ENCODE assay signal across 15 cellular contexts in the genomic region with DNA sequence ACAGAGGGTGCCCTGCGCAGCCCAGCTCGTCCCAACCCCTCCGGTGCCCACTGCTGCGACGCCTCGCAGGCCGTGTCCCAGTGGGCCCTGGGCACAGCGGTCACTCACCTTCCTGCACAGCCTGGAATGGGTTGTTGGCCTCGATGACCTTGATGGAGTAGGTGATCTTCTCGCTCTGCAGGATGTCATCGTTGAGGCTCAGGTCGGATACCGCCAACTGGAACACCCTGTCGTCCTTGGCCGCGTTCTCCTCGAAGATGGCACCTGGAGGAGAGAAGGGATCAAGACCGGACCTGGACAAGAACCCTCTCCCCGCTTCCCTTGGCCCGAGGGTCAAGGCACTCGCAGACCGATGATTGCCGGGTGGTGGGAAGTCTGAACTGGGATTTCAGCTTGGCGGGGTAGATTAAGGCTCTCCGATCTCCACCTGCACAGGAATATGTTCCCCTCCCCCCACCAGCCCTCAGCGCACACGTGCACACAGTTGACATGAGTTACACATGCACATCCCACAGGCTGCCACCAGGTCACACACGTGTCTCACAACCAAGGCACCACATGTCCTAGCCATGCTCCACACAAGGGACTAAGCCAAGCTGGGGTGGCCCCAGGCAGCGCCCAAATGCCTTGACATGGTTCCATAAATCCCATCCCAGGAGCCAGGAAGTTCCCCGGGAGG. TPM values are rescaled to one million over a fixed set of nuclear protein-coding genes. Genes with fewer than 3 reads are reported as not detected.
DNase-seq lines count a peak whose midpoint lies in the region; TF ChIP-seq lines count a peak whose summit lies in the region.
"Had no signal": no experiment of that assay in that cellular context is flagged by ENCODE, and none has a peak within 500 bp of the region (broad histone marks: within the 10 kb centered on the region; RNA-seq: fewer than 3 reads in every experiment).

No MANE protein-coding gene starts in this region.

- no peak overlapping the region for H3K14ac ChIP-seq in H9 (ENCODE audit: insufficient read depth, low read length)

- peaks cover 15 to 30% of the 10 kb centered on the region in 2 experiments for H3K4me1 Mint-ChIP-seq in H9

- peaks cover 0 to 2% of the 10 kb centered on the region in 2 experiments; a peak in 1 of 5 replicates for H3K9me3 Mint-ChIP-seq in H9

- no peak overlapping the region for H2BK15ac ChIP-seq in H9 (ENCODE audit: low read depth, low read length)

- H4K5ac ChIP-seq in H9 (ENCODE audit: insufficient read length, low read depth, low read length): no peak overlapping the region

- H3K27ac ChIP-seq in H9 (ENCODE audit: insufficient read length, low read depth, low read length) (no peak overlapping the region), Karpas-422 (ENCODE audit: low read length) (no peak overlapping the region)
- H3K27ac ChIP-seq: SK-N-MC had no signal

- intact Hi-C loops in head of caudate nucleus (cut with DNase I) (loop anchor here (5.0 to 10.0 kb wide), 3 partner anchors 102 to 259 kb away; no protein-coding TSS in a partner anchor), posterior vena cava (cut with DNase I) (no loop called here)

- H3K27ac Mint-ChIP-seq in H9: no peak overlapping the region; a peak in 1 of 7 replicates

- H3K9ac ChIP-seq in H9 (ENCODE audit: extremely low read depth, insufficient read length, low read length) (no peak overlapping the region), Karpas-422 (ENCODE audit: low read length) (no peak overlapping the region)

- H2BK120ac ChIP-seq in H9 (ENCODE audit: low read depth, low read length, poor library complexity, severe bottlenecking): no peak overlapping the region

- no peak overlapping the region for H2AK5ac ChIP-seq in H9 (ENCODE audit: insufficient read length, low read length)

- H3K27me3 ChIP-seq in H9 (ENCODE audit: insufficient read depth, low read length) (peaks cover 56% of the 10 kb centered on the region), Karpas-422 (ENCODE audit: low read length) (no peaks in the 10 kb centered on the region)

- peak overlapping the region; percentile 45 for H3K4me2 ChIP-seq in H9 (ENCODE audit: insufficient read depth, insufficient read length, low read length)
- H3K4me2 ChIP-seq in Karpas-422 (ENCODE audit: low read depth, low read length, poor library complexity, severe bottlenecking): no peak overlapping the region

- no peaks in the 10 kb centered on the region for H3K4me1 ChIP-seq in H9 (ENCODE audit: insufficient read depth, low read length)
- no peaks in the 10 kb centered on the region for H3K4me1 ChIP-seq in Karpas-422 (ENCODE audit: low read length)

- peak overlapping the region; percentile 50 to 76 for H3K4me3 Mint-ChIP-seq in H9

- no peak overlapping the region for H4K91ac ChIP-seq in H9 (ENCODE audit: insufficient read length, low read depth, low read length)

- peaks cover 18% of the 10 kb centered on the region for H3K23me2 ChIP-seq in H9 (ENCODE audit: insufficient read length, low read depth, low read length, poor library complexity, severe bottlenecking)

- H3K4me3 ChIP-seq in Karpas-422 (ENCODE audit: low read length): no peak overlapping the region
- H3K4me3 ChIP-seq: SK-N-MC had no signal

- DNase-seq in DMS53 (lab: John Stamatoyannopoulos, UW): peak; percentile 41
- no peak for DNase-seq in DMS53 treated with DMSO at 0.1 percent for 48 hours (lab: John Stamatoyannopoulos, UW; ENCODE audit: unreplicated experiment)
- DNase-seq in H9: peak; percentile 33
- peak in 24 of 42 donors; percentile 0 to 47 (median 23) for DNase-seq in head of caudate nucleus
- peak; percentile 72 for DNase-seq in posterior vena cava (ENCODE audit: low spot score)
- no peak for DNase-seq in Karpas-422
- no peak for DNase-seq in HPDE6-E6E7 (ENCODE audit: extremely low spot score)
- no peak for DNase-seq in HUDEP-2 (lab: John Stamatoyannopoulos, UW; ENCODE audit: unreplicated experiment in 76 of 76)
- DNase-seq: 8988T, GDM1, midbrain, NCI-H2227 treated with DMSO at 0.1 percent for 48 hours had no signal

- no peaks in the 10 kb centered on the region for H3K79me2 ChIP-seq in H9 (ENCODE audit: insufficient read depth, low read length)
- H3K79me2 ChIP-seq in Karpas-422 (ENCODE audit: low read length): no peaks in the 10 kb centered on the region

- H3K27me3 Mint-ChIP-seq in H9 (ENCODE audit: low read depth): peaks cover 88% of the 10 kb centered on the region

- H3K9me2 ChIP-seq in Karpas-422 (replicated peaks; ENCODE audit: insufficient read depth, low read length): no peaks in the 10 kb centered on the region

- no peaks in the 10 kb centered on the region for H3K79me1 ChIP-seq in H9 (ENCODE audit: insufficient read depth, low read depth, low read length, poor library complexity, severe bottlenecking)

- no peak overlapping the region for H4K8ac ChIP-seq in H9 (replicated peaks; ENCODE audit: insufficient read length, low read depth, low read length)

- no peak overlapping the region for H2BK5ac ChIP-seq in H9 (ENCODE audit: insufficient read length, low read length)

- no peaks in the 10 kb centered on the region for H3K36me3 Mint-ChIP-seq in H9 (ENCODE audit: insufficient read depth in 1 of 3, low read depth in 3 of 3)

- H3K4ac ChIP-seq in H9 (ENCODE audit: low read depth, low read length): no peak overlapping the region

- H3K36me3 ChIP-seq in Karpas-422 (ENCODE audit: insufficient read depth, low read length): no peaks in the 10 kb centered on the region

- no peaks in the 10 kb centered on the region for H3K9me3 ChIP-seq in H9 (ENCODE audit: control insufficient read depth, low read depth, low read length)
- H3K9me3 ChIP-seq in Karpas-422 (ENCODE audit: low read length): no peaks in the 10 kb centered on the region

- H3K23ac ChIP-seq in H9 (ENCODE audit: insufficient read length, low read depth, low read length): no peak overlapping the region

- H4K20me1 ChIP-seq in H9 (ENCODE audit: control insufficient read depth, insufficient read depth, insufficient read length) (peaks cover 5% of the 10 kb centered on the region), Karpas-422 (ENCODE audit: insufficient read depth, low read depth, low read length) (no peaks in the 10 kb centered on the region)

- H3K18ac ChIP-seq in H9 (ENCODE audit: insufficient read length, low read depth, low read length): no peak overlapping the region

- WGBS in H9 (ENCODE audit: extremely low coverage, insufficient read length, low lambda C conversion rate): no CpG with 5 or more reads among the region's 30 CpGs

- no peak for TF ChIP-seq CTCF in H9 (conservative IDR thresholded peaks at IDR 0.05)

- H2BK12ac ChIP-seq in H9 (ENCODE audit: insufficient read length, low read depth, low read length): no peak overlapping the region

- no peak overlapping the region for H3T11ph ChIP-seq in H9 (ENCODE audit: low read length)

- no peak overlapping the region for H3K56ac ChIP-seq in H9 (ENCODE audit: insufficient read length, low read depth, low read length)

- H2BK20ac ChIP-seq in H9 (ENCODE audit: low read depth, low read length, poor library complexity, severe bottlenecking): no peak overlapping the region

- no peak overlapping the region for H2AFZ ChIP-seq in H9 (ENCODE audit: low read length)
- no peak overlapping the region for H2AFZ ChIP-seq in Karpas-422 (ENCODE audit: low read length)

RNA-seq across cellular contexts. Expression of a gene that starts 2.6 kb away (rescaled TPM):
- total RNA-seq in H9 (2021) (0.35 TPM in 1 of 2 replicates, not detected in the other), posterior vena cava (1 to 10 TPM; 4.4 to 5.6 TPM)
- total RNA-seq in Karpas-422 (2014; rRNA removed; shearing (Covaris generic); ENCODE audit: low replicate concordance): 0.07 and 0.18 TPM in 2 replicates
- total RNA-seq: activated CD8-positive, alpha-beta memory T cell treated with anti-CD3 and anti-CD28 coated beads for 36 hours; fibroblast of villous mesenchyme had no signal

Comparison
In these comparisons a context has a peak if more than half of its experiments do, and no peak if none do; other contexts are left out.
1. DNase-seq: peak in DMS53 (single experiment), H9 (single experiment), head of caudate nucleus (24 of 42) and posterior vena cava (single experiment); none in DMS53 treated with DMSO at 0.1 percent for 48 hours (single experiment), Karpas-422 (single experiment), HPDE6-E6E7 (single experiment) and HUDEP-2 (0 of 76).